ENCODE assay signal across 8 cellular contexts in genomic region chr11:126282742-126283591, GRCh38. TPM values are rescaled to one million over a fixed set of nuclear protein-coding genes. Genes with fewer than 3 reads are reported as not detected.
DNase-seq lines count a peak whose midpoint lies in the region; ATAC-seq, FAIRE-seq and TF ChIP-seq lines count a peak whose summit lies in the region.

TIRAP (plus strand) TSS chr11:126283093; CDS start chr11:126290895, 7,802 bp downstream.

- peak within 1 kb of the TSS; percentile 79 to 85 for H3K9ac ChIP-seq in kidney (ENCODE audit: low read length in 2 of 2)

- H3K36me3 ChIP-seq in kidney (ENCODE audit: control insufficient read depth in 1 of 2, insufficient read depth in 2 of 2, low read length in 2 of 2), result no peaks in the 10 kb centered on the region

- no peak for TF ChIP-seq CTCF in kidney (IDR thresholded peaks at IDR 0.05; ENCODE audit: borderline replicate concordance, extremely low read depth, insufficient read depth)

- peak within 1 kb of the TSS; percentile 77 to 85 for H3K4me3 ChIP-seq in kidney (ENCODE audit: low read length in 2 of 2)

- peak within 1 kb of the TSS; percentile 77 to 80 for H3K27ac ChIP-seq in kidney (ENCODE audit: low read depth in 2 of 2, low read length in 2 of 2)

- intact Hi-C loops in kidney (cut with DNase I), result no loop called here

- no peaks in the 10 kb centered on the region for H3K9me3 ChIP-seq in kidney (ENCODE audit: control insufficient read depth in 1 of 2, low read length in 2 of 2)

- H3K4me1 ChIP-seq in kidney (ENCODE audit: control insufficient read depth in 1 of 2, insufficient read depth in 1 of 2, low read depth in 1 of 2, low read length in 2 of 2), result peaks cover 6 to 8% of the 10 kb centered on the region in 2 donors

- ATAC-seq in HG02938 (IDR thresholded peaks at IDR 0.05; ENCODE audit: unreplicated experiment), result peak; percentile 47

- no peak for FAIRE-seq in kidney (lab: Jason Lieb, UNC)

- DNase-seq in NCI-H2081 (lab: John Stamatoyannopoulos, UW), result peak; percentile 59 to 75
- no peak for DNase-seq in NCI-H2081 treated with DMSO at 0.1 percent for 48 hours (lab: John Stamatoyannopoulos, UW)
- peak; percentile 48 for DNase-seq in NCI-H2196 treated with DMSO at 0.1 percent for 48 hours (lab: John Stamatoyannopoulos, UW; ENCODE audit: unreplicated experiment)
- peak; percentile 25 to 39 for DNase-seq in activated CD4-positive, alpha-beta T cell treated with anti-CD3 and anti-CD28 coated beads for 24 hours (ENCODE audit: low read depth in 2 of 2)
- DNase-seq in cerebellum (ENCODE audit: low spot score), result peak; percentile 80
- DNase-seq in kidney, result peak; percentile 89
- peak; percentile 35 to 36 for DNase-seq in stimulated activated CD4-positive, alpha-beta T cell treated with anti-CD3 and anti-CD28 coated beads, Interleukin-15, amount 100 ng/mL, for 1 hour (ENCODE audit: low read depth in 1 of 2, low spot score in 1 of 2)

RNA-seq across cellular contexts. Expression of gene TIRAP, which starts in this region (rescaled TPM):
- total RNA-seq in cerebellum, result 5.0 TPM
- total RNA-seq in kidney, result 12.1 TPM
- 5.8 TPM for polyA plus RNA-seq in kidney (ENCODE audit: insufficient read depth, low read depth, low replicate concordance)
